ENCODE assay signal across 10 cellular contexts in the genomic region with DNA sequence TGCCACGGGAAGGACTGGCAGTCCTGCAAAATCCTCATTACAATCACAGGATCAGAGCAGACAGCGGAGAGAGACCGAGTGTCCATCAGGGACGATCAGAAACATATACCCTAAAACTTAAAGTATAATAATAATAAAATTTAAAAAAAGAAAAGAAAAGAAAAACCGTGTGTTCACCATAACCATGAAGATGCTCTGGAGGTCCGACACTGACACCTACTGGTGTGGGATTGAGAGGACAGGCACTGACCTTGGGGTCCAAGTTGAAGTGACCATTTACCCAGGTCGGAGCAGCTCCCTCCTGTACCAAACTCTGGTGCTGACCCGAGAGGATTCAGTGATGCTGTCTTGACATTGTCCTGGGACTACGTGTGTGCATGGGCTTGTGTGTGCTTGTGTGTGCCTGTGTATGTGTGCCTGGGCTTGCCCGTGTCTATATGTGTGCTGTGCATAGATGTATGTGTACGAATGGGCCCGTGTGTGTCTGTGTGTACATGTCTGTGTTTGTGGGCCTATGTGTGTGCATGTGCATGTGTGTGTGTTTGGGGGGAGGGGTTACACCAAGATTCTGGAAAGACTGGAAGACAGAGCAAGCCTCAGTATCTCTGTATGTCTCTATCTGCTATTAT. TPM values are rescaled to one million over a fixed set of nuclear protein-coding genes. Genes with fewer than 3 reads are reported as not detected.
DNase-seq lines count a peak whose midpoint lies in the region; ATAC-seq, FAIRE-seq and TF ChIP-seq lines count a peak whose summit lies in the region.
"Had no signal": no experiment of that assay in that cellular context is flagged by ENCODE, and none has a peak within 500 bp of the region (broad histone marks: within the 10 kb centered on the region; RNA-seq: fewer than 3 reads in every experiment).

No MANE protein-coding gene starts in this region.

- no peaks in the 10 kb centered on the region for H3K79me2 ChIP-seq in OCI-LY7 (ENCODE audit: insufficient read depth, low read depth, low read length)

- no peak for TF ChIP-seq POLR2A in GM12892 (IDR thresholded peaks at IDR 0.05; ENCODE audit: low read depth, low read length)

- POLR2A ChIA-PET in CD4-positive, alpha-beta memory T cell (lab: Charles Lee; ENCODE audit: partially characterized antibody): no interaction called here
- POLR2A ChIA-PET in OCI-LY7 (lab: Charles Lee): no interaction called here

- peaks cover 20 to 35% of the 10 kb centered on the region in 2 donors for H3K27me3 Mint-ChIP-seq in CD4-positive, alpha-beta memory T cell

- H3K4me1 Mint-ChIP-seq in CD4-positive, alpha-beta memory T cell: peaks cover 5 to 10% (median 7%) of the 10 kb centered on the region in 4 donors

- H3K9me3 ChIP-seq in CD4-positive, alpha-beta memory T cell (ENCODE audit: control insufficient read depth in 1 of 2, low read length in 2 of 2): no peaks in the 10 kb centered on the region
- H3K9me3 ChIP-seq in OCI-LY7 (ENCODE audit: low read length): no peaks in the 10 kb centered on the region

- no peaks in the 10 kb centered on the region for H3K4me1 ChIP-seq in CD4-positive, alpha-beta memory T cell (ENCODE audit: insufficient read depth, low read length)
- H3K4me1 ChIP-seq in OCI-LY7 (ENCODE audit: insufficient read depth, low read length, poor library complexity, severe bottlenecking): peaks cover 21% of the 10 kb centered on the region

- H3K9me3 Mint-ChIP-seq in CD4-positive, alpha-beta memory T cell: peaks cover 0 to 3% (median 0%) of the 10 kb centered on the region in 8 donors

- no peak overlapping the region for H2AFZ ChIP-seq in OCI-LY7 (ENCODE audit: low read length)

- no peak overlapping the region for H3K4me3 ChIP-seq in CD4-positive, alpha-beta memory T cell (ENCODE audit: low read length in 2 of 2)
- H3K4me3 ChIP-seq in OCI-LY7 (ENCODE audit: low read depth, low read length, poor library complexity, severe bottlenecking) (no peak overlapping the region), choroid plexus epithelial cell (ENCODE audit: low read depth, low read length) (no peak overlapping the region)

- H3K4me2 ChIP-seq in OCI-LY7 (ENCODE audit: low read length): no peak overlapping the region

- no peaks in the 10 kb centered on the region for H3K27me3 ChIP-seq in CD4-positive, alpha-beta memory T cell (ENCODE audit: insufficient read depth, low read length)

- peak in 3 of 5 donors; percentile 20 to 31 (median 20) for DNase-seq in CD4-positive, alpha-beta memory T cell
- DNase-seq in GM12892 (ENCODE audit: insufficient read length) (no peak), OCI-LY7 (ENCODE audit: low spot score) (peak; percentile 54), choroid plexus epithelial cell (ENCODE audit: low read depth) (peak; percentile 54), mucosa of gallbladder (ENCODE audit: low spot score) (peak; percentile 24)
- DNase-seq: naive B cell had no signal

- no peak overlapping the region for H3K27ac ChIP-seq in CD4-positive, alpha-beta memory T cell (ENCODE audit: low read depth, low read length)
- no peak overlapping the region for H3K27ac ChIP-seq in OCI-LY7 (ENCODE audit: low read depth, low read length, poor library complexity, severe bottlenecking)

- no peaks in the 10 kb centered on the region for H3K36me3 ChIP-seq in CD4-positive, alpha-beta memory T cell (ENCODE audit: insufficient read depth, low read length)
- H3K36me3 ChIP-seq in OCI-LY7 (ENCODE audit: insufficient read depth, low read length): no peaks in the 10 kb centered on the region

- intact Hi-C loops in CD4-positive, alpha-beta memory T cell (cut with micrococcal nuclease): no loop called here
- intact Hi-C loops in OCI-LY7 (cut with micrococcal nuclease; ENCODE audit: unreplicated experiment): loop anchor here (1.0 kb wide), 1 partner anchor 223 kb away; no protein-coding TSS in a partner anchor

- no peak for ATAC-seq in GM18909 (IDR thresholded peaks at IDR 0.05; ENCODE audit: poor library complexity, unreplicated experiment)
- no peak for ATAC-seq in GM21381 (IDR thresholded peaks at IDR 0.05; ENCODE audit: unreplicated experiment)
- no peak for ATAC-seq in GM18867 (IDR thresholded peaks at IDR 0.05; ENCODE audit: unreplicated experiment)

- BruUV-seq in OCI-LY7 (replicated peaks; lab: Mats Ljungman, UMichigan): no TSS peak

- FAIRE-seq in GM12892 (lab: Jason Lieb, UNC): peak; percentile 21

- CTCF ChIA-PET in CD4-positive, alpha-beta memory T cell (lab: Charles Lee; ENCODE audit: partially characterized antibody): interaction anchor here (1.4 kb wide), 1 partner anchor 223 kb away, joined by 4 read pairs; no protein-coding TSS in a partner anchor
- CTCF ChIA-PET in OCI-LY7 (lab: Charles Lee; ENCODE audit: unreplicated experiment): interaction anchor here (0.6 kb wide), 1 partner anchor 227 kb away, joined by 5 read pairs; no protein-coding TSS in a partner anchor

- H3K27ac Mint-ChIP-seq in CD4-positive, alpha-beta memory T cell: no peak overlapping the region

- H3K4me3 Mint-ChIP-seq in CD4-positive, alpha-beta memory T cell: no peak overlapping the region

- H3K36me3 Mint-ChIP-seq in CD4-positive, alpha-beta memory T cell: no peaks in the 10 kb centered on the region

- no peaks in the 10 kb centered on the region for H3K9me2 ChIP-seq in OCI-LY7 (ENCODE audit: insufficient read depth, low read length)

- no peaks in the 10 kb centered on the region for H4K20me1 ChIP-seq in OCI-LY7 (ENCODE audit: insufficient read depth, low read length)

- TF ChIP-seq CTCF in OCI-LY7 (conservative IDR thresholded peaks at IDR 0.05; ENCODE audit: low read length): peak; percentile 84
- TF ChIP-seq CTCF in choroid plexus epithelial cell (conservative IDR thresholded peaks at IDR 0.05; ENCODE audit: low read depth, low read length): peak; percentile 71

RNA-seq across cellular contexts. Expression of a gene that starts 10.0 kb away (rescaled TPM):
- total RNA-seq in CD4-positive, alpha-beta memory T cell: not detected
- polyA plus RNA-seq in CD4-positive, alpha-beta memory T cell: not detected
- polyA plus RNA-seq in GM12892 (2012; ENCODE audit: missing spikeins): not detected
- total RNA-seq in OCI-LY7 (2014; rRNA removed; shearing (Covaris generic)): not detected in 2 replicates
- total RNA-seq in OCI-LY7 (2022) (not detected in 2 replicates), mucosa of gallbladder (not detected)
- total RNA-seq: T-helper 1 cell treated with Interleukin-12 subunit alpha and Interleukin-12 subunit beta and Interleukin-4 antibody, amounts not matched to agents 30 ng/mL and 1 ng/mL, for 36 hours had no signal

RNA-seq across cellular contexts. Expression of a gene that starts 21.5 kb away (rescaled TPM):
- total RNA-seq in CD4-positive, alpha-beta memory T cell: not detected
- not detected for polyA plus RNA-seq in CD4-positive, alpha-beta memory T cell
- polyA plus RNA-seq in GM12892 (2012; ENCODE audit: missing spikeins): not detected
- not detected in 2 replicates for total RNA-seq in OCI-LY7 (2014; rRNA removed; shearing (Covaris generic))
- total RNA-seq in OCI-LY7 (2022): not detected in 2 replicates
- 0.35 TPM for total RNA-seq in mucosa of gallbladder
- total RNA-seq: T-helper 1 cell treated with Interleukin-12 subunit alpha and Interleukin-12 subunit beta and Interleukin-4 antibody, amounts not matched to agents 30 ng/mL and 1 ng/mL, for 36 hours had no signal

RNA-seq across cellular contexts. Expression of a gene that starts 34.7 kb away (rescaled TPM):
- not detected for total RNA-seq in CD4-positive, alpha-beta memory T cell
- not detected for polyA plus RNA-seq in CD4-positive, alpha-beta memory T cell
- not detected for polyA plus RNA-seq in GM12892 (2012; ENCODE audit: missing spikeins)
- not detected in 2 replicates for total RNA-seq in OCI-LY7 (2014; rRNA removed; shearing (Covaris generic))
- total RNA-seq in OCI-LY7 (2022) (not detected in 2 replicates), mucosa of gallbladder (not detected)
- total RNA-seq: T-helper 1 cell treated with Interleukin-12 subunit alpha and Interleukin-12 subunit beta and Interleukin-4 antibody, amounts not matched to agents 30 ng/mL and 1 ng/mL, for 36 hours had no signal

RNA-seq across cellular contexts. Expression of a gene that starts 56.1 kb away (rescaled TPM):
- total RNA-seq in CD4-positive, alpha-beta memory T cell: not detected
- not detected for polyA plus RNA-seq in CD4-positive, alpha-beta memory T cell
- polyA plus RNA-seq in GM12892 (2012; ENCODE audit: missing spikeins): 0.17 TPM
- total RNA-seq in OCI-LY7 (2014; rRNA removed; shearing (Covaris generic)): not detected in 2 replicates
- total RNA-seq in OCI-LY7 (2022): not detected in 2 replicates
- total RNA-seq in mucosa of gallbladder: 2.9 TPM
